Comparison of ENCODE assay signal across 8 cellular contexts in the genomic region with DNA sequence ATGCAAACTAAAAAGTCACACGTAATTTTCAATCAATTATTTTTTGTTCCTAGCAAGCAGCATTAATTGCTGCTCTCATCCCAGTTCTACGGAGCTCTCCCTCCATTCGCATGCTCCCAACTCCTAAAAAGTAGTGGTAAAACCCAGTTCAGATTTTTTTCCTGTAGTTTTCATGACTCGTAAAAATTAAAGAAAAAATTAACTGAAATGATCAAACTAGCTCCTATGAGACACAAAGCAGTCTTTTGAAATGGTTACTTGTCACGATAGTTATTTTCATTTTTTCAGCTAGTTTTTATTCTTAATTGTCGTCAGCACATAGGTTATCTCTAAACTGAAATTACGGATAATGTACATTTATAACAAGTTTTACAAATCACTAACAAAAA. TPM values are rescaled to one million over a fixed set of nuclear protein-coding genes. Genes with fewer than 3 reads are reported as not detected.
DNase-seq lines count a peak whose midpoint lies in the region; ATAC-seq, FAIRE-seq and TF ChIP-seq lines count a peak whose summit lies in the region.

No MANE protein-coding gene starts in this region.

- peaks cover 47% of the 10 kb centered on the region for H3K4me1 Mint-ChIP-seq in osteocyte (ENCODE audit: unreplicated experiment)

- H3K4me3 ChIP-seq in DND-41 (ENCODE audit: low read depth in 1 of 2, low read length in 2 of 2) (peak overlapping the region; percentile 61 to 97), OCI-LY3 (ENCODE audit: low read length) (peak overlapping the region; percentile 98), epithelial cell of esophagus (ENCODE audit: low read length) (peak overlapping the region; percentile 62)

- H3K27me3 ChIP-seq in DND-41 (ENCODE audit: insufficient read depth, low read length, poor library complexity), result no peaks in the 10 kb centered on the region
- H3K27me3 ChIP-seq in OCI-LY3 (ENCODE audit: low read depth, low read length), result no peaks in the 10 kb centered on the region

- H3K27ac ChIP-seq in DND-41 (ENCODE audit: low read length) (peak overlapping the region; percentile 89), OCI-LY3 (ENCODE audit: low read length) (peak overlapping the region; percentile 100)

- peak overlapping the region; percentile 100 for H3K27ac Mint-ChIP-seq in osteocyte (ENCODE audit: unreplicated experiment)

- peak overlapping the region; percentile 72 for H3K4me2 ChIP-seq in DND-41 (ENCODE audit: insufficient read depth, low read length)
- peak overlapping the region; percentile 84 for H3K4me2 ChIP-seq in OCI-LY3 (ENCODE audit: low read length)

- peaks cover 78% of the 10 kb centered on the region for H3K36me3 ChIP-seq in DND-41 (ENCODE audit: insufficient read depth, low read length)
- peaks cover 62% of the 10 kb centered on the region for H3K36me3 ChIP-seq in OCI-LY3 (replicated peaks; ENCODE audit: low read depth, low read length)

- FAIRE-seq in GM12892 (lab: Jason Lieb, UNC), result no peak

- H3K4me3 Mint-ChIP-seq in osteocyte (ENCODE audit: unreplicated experiment), result peak overlapping the region; percentile 99

- H3K36me3 Mint-ChIP-seq in osteocyte (ENCODE audit: unreplicated experiment), result peaks cover 62% of the 10 kb centered on the region

- H3K27me3 Mint-ChIP-seq in osteocyte (ENCODE audit: unreplicated experiment), result no peaks in the 10 kb centered on the region

- H3K79me2 ChIP-seq in DND-41 (ENCODE audit: insufficient read depth, low read length) (peaks cover 90% of the 10 kb centered on the region), OCI-LY3 (ENCODE audit: low read length) (peaks cover 91% of the 10 kb centered on the region)

- H3K9ac ChIP-seq in DND-41 (ENCODE audit: low read depth, low read length), result peak overlapping the region; percentile 84
- peak overlapping the region; percentile 100 for H3K9ac ChIP-seq in OCI-LY3 (ENCODE audit: low read length)

- TF ChIP-seq CTCF in DND-41 (IDR thresholded peaks at IDR 0.05; ENCODE audit: borderline replicate concordance, extremely low read depth, low read length, poor library complexity, severe bottlenecking) (no peak), OCI-LY3 (IDR thresholded peaks at IDR 0.05; ENCODE audit: low read depth, low read length) (no peak), epithelial cell of esophagus (IDR thresholded peaks at IDR 0.05; ENCODE audit: insufficient read depth, low read depth, low read length, missing control alignments) (no peak), osteocyte (IDR thresholded peaks at IDR 0.05) (no peak)

- H4K20me1 ChIP-seq in DND-41 (ENCODE audit: insufficient read depth, low read length) (peaks cover 70% of the 10 kb centered on the region), OCI-LY3 (ENCODE audit: insufficient read depth, low read length) (peaks cover 73% of the 10 kb centered on the region)

- H3K4me1 ChIP-seq in DND-41 (ENCODE audit: insufficient read depth, low read length) (peaks cover 47% of the 10 kb centered on the region), OCI-LY3 (ENCODE audit: low read length) (peaks cover 45% of the 10 kb centered on the region)

- DNase-seq in DND-41, result no peak
- DNase-seq in epithelial cell of esophagus (ENCODE audit: low read depth), result no peak
- no peak for DNase-seq in osteocyte (ENCODE audit: extremely low spot score, unreplicated experiment)
- no peak for DNase-seq in MV-4-11 (lab: John Stamatoyannopoulos, UW)
- no peak for DNase-seq in GM12892 (ENCODE audit: insufficient read length)
- no peak for DNase-seq in NCI-H187 (lab: John Stamatoyannopoulos, UW)

- H2AFZ ChIP-seq in DND-41 (ENCODE audit: low read depth, low read length) (no peak overlapping the region), OCI-LY3 (ENCODE audit: low read depth, low read length) (no peak overlapping the region)

- TF ChIP-seq POLR2A in GM12892 (IDR thresholded peaks at IDR 0.05; ENCODE audit: low read depth, low read length), result no peak

- ATAC-seq in DND-41 (ENCODE audit: insufficient read depth, low read depth), result no peak
- no peak for ATAC-seq in HG03025 (IDR thresholded peaks at IDR 0.05; ENCODE audit: low FRiP score, unreplicated experiment)

- H3K9me3 ChIP-seq in DND-41 (ENCODE audit: insufficient read depth, low read length, severe bottlenecking), result no peaks in the 10 kb centered on the region
- no peaks in the 10 kb centered on the region for H3K9me3 ChIP-seq in OCI-LY3 (ENCODE audit: insufficient read depth, low read length)

- no peaks in the 10 kb centered on the region for H3K9me3 Mint-ChIP-seq in osteocyte (ENCODE audit: unreplicated experiment)

RNA-seq across cellular contexts. Expression of gene HNRNPA2B1, which starts 1.8 kb away (rescaled TPM):
- 484 and 495 TPM in 2 replicates for total RNA-seq in osteocyte
- polyA plus RNA-seq in GM12892 (2012; ENCODE audit: missing spikeins), result 837 TPM

RNA-seq across cellular contexts. Expression of gene CBX3, which starts 2.8 kb away (rescaled TPM):
- 133 and 135 TPM in 2 replicates for total RNA-seq in osteocyte
- 226 TPM for polyA plus RNA-seq in GM12892 (2012; ENCODE audit: missing spikeins)

RNA-seq across cellular contexts. Expression of gene NFE2L3, which starts 46.8 kb away (rescaled TPM):
- 0.55 and 0.78 TPM in 2 replicates for total RNA-seq in osteocyte
- 17.1 TPM for polyA plus RNA-seq in GM12892 (2012; ENCODE audit: missing spikeins)
